12 cellular contexts compared by ENCODE assay signal in the genomic region with DNA sequence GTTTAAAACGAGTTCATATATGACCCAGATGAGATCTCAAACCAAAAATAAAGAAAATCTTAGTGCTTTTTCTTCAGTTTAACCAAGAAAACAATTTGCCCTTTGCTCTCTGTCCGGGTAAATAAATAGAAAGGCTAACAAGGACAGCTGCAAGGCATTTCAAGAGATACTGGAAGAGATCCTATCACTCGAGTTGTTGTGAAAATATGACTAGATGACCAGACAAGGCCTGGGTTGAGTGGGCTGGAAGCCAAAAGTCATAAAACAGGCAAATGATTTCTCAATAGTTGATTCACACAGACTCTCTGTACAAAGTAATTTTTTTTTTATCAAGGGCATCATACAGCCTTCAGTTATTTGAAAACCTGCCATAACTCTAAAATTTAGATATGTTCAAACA. TPM values are rescaled to one million over a fixed set of nuclear protein-coding genes. Genes with fewer than 3 reads are reported as not detected.
DNase-seq lines count a peak whose midpoint lies in the region; ATAC-seq and TF ChIP-seq lines count a peak whose summit lies in the region.
"Had no signal": no experiment of that assay in that cellular context is flagged by ENCODE, and none has a peak within 500 bp of the region (broad histone marks: within the 10 kb centered on the region; RNA-seq: fewer than 3 reads in every experiment).

No MANE protein-coding gene starts in this region.

- no peak overlapping the region for H3K4me3 ChIP-seq in AG10803 (ENCODE audit: low read length)
- H3K4me3 ChIP-seq in CD8-positive, alpha-beta T cell (ENCODE audit: low read depth, low read length): no peak overlapping the region

- DNase-seq in AG10803 (ENCODE audit: low read depth) (peak; percentile 7), LoVo (ENCODE audit: low spot score) (peak; percentile 63), SHP77 treated with DMSO at 0.1 percent for 48 hours (lab: John Stamatoyannopoulos, UW) (peak; percentile 81), kidney tubule cell (ENCODE audit: low spot score) (peak; percentile 51), GM10248 (ENCODE audit: extremely low spot score) (no peak)
- DNase-seq in activated naive CD8-positive, alpha-beta T cell treated with anti-CD3 and anti-CD28 coated beads for 36 hours: no peak
- DNase-seq in CD8-positive, alpha-beta T cell: no peak
- DNase-seq: activated CD4-positive, CD25-positive, alpha-beta regulatory T cell; activated effector memory CD4-positive, alpha-beta T cell treated with anti-CD3 and anti-CD28 coated beads, Interleukin-2, amount 50 U/mL, for 16 hours; natural killer cell; stimulated activated CD4-positive, alpha-beta T cell treated with anti-CD3 and anti-CD28 coated beads, Interleukin-4, amount 100 ng/mL, for 1 hour had no signal

- TF ChIP-seq CTCF in AG10803 (conservative IDR thresholded peaks at IDR 0.05; ENCODE audit: low read length) (no peak), GM10248 (IDR thresholded peaks at IDR 0.05; ENCODE audit: control extremely low read depth, extremely low read depth, low read depth, missing control alignments) (no peak)
- TF ChIP-seq CTCF in CD8-positive, alpha-beta T cell (IDR thresholded peaks at IDR 0.05): no peak

- no peaks in the 10 kb centered on the region for H3K27me3 ChIP-seq in CD8-positive, alpha-beta T cell (ENCODE audit: insufficient read depth, low read length)

- H3K36me3 Mint-ChIP-seq in activated naive CD8-positive, alpha-beta T cell treated with anti-CD3 and anti-CD28 coated beads for 36 hours: no peaks in the 10 kb centered on the region
- no peaks in the 10 kb centered on the region for H3K36me3 Mint-ChIP-seq in CD8-positive, alpha-beta T cell
- H3K36me3 Mint-ChIP-seq: natural killer cell had no signal

- H3K36me3 ChIP-seq in CD8-positive, alpha-beta T cell (ENCODE audit: insufficient read depth, low read length): no peaks in the 10 kb centered on the region

- intact Hi-C loops in CD8-positive, alpha-beta T cell (cut with DNase I, micrococcal nuclease): no loop called here

- ATAC-seq in HG02938 (IDR thresholded peaks at IDR 0.05; ENCODE audit: unreplicated experiment): no peak
- ATAC-seq in CD8-positive, alpha-beta T cell: no peak
- ATAC-seq: natural killer cell had no signal

- POLR2A ChIA-PET in GM10248 (lab: Yijun Ruan, JAX): no interaction called here
- POLR2A ChIA-PET in CD8-positive, alpha-beta T cell (lab: Charles Lee): no interaction called here

- H3K4me1 Mint-ChIP-seq in activated naive CD8-positive, alpha-beta T cell treated with anti-CD3 and anti-CD28 coated beads for 36 hours: no peaks in the 10 kb centered on the region
- H3K4me1 Mint-ChIP-seq in CD8-positive, alpha-beta T cell (ENCODE audit: low read depth): no peaks in the 10 kb centered on the region
- H3K4me1 Mint-ChIP-seq: natural killer cell had no signal

- H3K9me3 Mint-ChIP-seq in activated naive CD8-positive, alpha-beta T cell treated with anti-CD3 and anti-CD28 coated beads for 36 hours: no peaks in the 10 kb centered on the region
- H3K9me3 Mint-ChIP-seq in CD8-positive, alpha-beta T cell: no peaks in the 10 kb centered on the region

- H3K27ac Mint-ChIP-seq in activated naive CD8-positive, alpha-beta T cell treated with anti-CD3 and anti-CD28 coated beads for 36 hours: no peak overlapping the region
- no peak overlapping the region for H3K27ac Mint-ChIP-seq in CD8-positive, alpha-beta T cell
- H3K27ac Mint-ChIP-seq: natural killer cell had no signal

- no peaks in the 10 kb centered on the region for H3K4me1 ChIP-seq in CD8-positive, alpha-beta T cell (ENCODE audit: insufficient read depth, low read length)

- H3K27ac ChIP-seq in CD8-positive, alpha-beta T cell (ENCODE audit: low read depth, low read length): no peak overlapping the region

- H3K27me3 Mint-ChIP-seq in activated naive CD8-positive, alpha-beta T cell treated with anti-CD3 and anti-CD28 coated beads for 36 hours: no peaks in the 10 kb centered on the region
- no peaks in the 10 kb centered on the region for H3K27me3 Mint-ChIP-seq in CD8-positive, alpha-beta T cell (ENCODE audit: low read depth)

- no peaks in the 10 kb centered on the region for H3K9me3 ChIP-seq in CD8-positive, alpha-beta T cell (ENCODE audit: low read length)

- no peak overlapping the region for H3K4me3 Mint-ChIP-seq in activated naive CD8-positive, alpha-beta T cell treated with anti-CD3 and anti-CD28 coated beads for 36 hours
- H3K4me3 Mint-ChIP-seq in CD8-positive, alpha-beta T cell: no peak overlapping the region
- H3K4me3 Mint-ChIP-seq: natural killer cell had no signal

- CTCF ChIA-PET in GM10248 (lab: Yijun Ruan, JAX): no interaction called here
- CTCF ChIA-PET in CD8-positive, alpha-beta T cell (lab: Charles Lee): no interaction called here

RNA-seq across cellular contexts. Expression of gene AVPR1A, which starts 55.9 kb away (rescaled TPM):
- total RNA-seq in activated naive CD8-positive, alpha-beta T cell treated with anti-CD3 and anti-CD28 coated beads for 36 hours: not detected
- total RNA-seq in CD8-positive, alpha-beta T cell: not detected

Comparison
In these comparisons a context has a peak if more than half of its experiments do, and no peak if none do; other contexts are left out.
1. DNase-seq: peak in AG10803 (single experiment), LoVo (single experiment), SHP77 treated with DMSO at 0.1 percent for 48 hours (single experiment) and kidney tubule cell (single experiment); none in activated naive CD8-positive, alpha-beta T cell treated with anti-CD3 and anti-CD28 coated beads for 36 hours (single experiment), GM10248 (single experiment) and CD8-positive, alpha-beta T cell (0 of 7).